In the genomic region with DNA sequence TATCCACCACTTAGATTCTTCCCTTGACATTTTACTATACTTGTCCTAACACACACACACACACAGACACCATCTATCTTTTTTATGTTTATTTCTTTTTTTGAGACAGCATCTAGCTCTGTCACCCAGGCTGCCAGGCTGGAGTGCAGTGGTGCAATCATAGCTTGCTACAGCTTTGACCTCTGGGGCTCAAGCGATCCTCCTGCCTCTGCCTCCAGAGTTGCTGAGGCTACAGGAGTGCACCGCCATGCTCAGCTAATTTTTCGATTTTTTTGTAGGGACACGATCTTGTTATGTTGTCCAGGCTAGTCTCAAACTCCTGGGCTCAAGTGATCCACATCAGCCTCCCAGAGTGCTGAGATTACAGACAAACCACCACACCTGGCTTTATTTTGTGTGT, we compare ENCODE assay signal across 1 cellular context.
TF ChIP-seq lines count a peak whose summit lies in the region.

No MANE protein-coding gene starts in this region.

TF ChIP-seq in GM12878, 131 proteins besides CTCF, POLR2A, EP300 and RAD21:
- TF ChIP-seq SKIL (IDR thresholded peaks at IDR 0.05; ENCODE audit: low read depth, poor library complexity, severe bottlenecking) (no peak), IRF4 (IDR thresholded peaks at IDR 0.05; ENCODE audit: low read depth, low read length) (no peak), IRF5 (IDR thresholded peaks at IDR 0.05; ENCODE audit: borderline replicate concordance) (no peak)
